ENCODE assay signal across 1 cellular context in genomic region chr5:15695171-15695676, GRCh38.
TF ChIP-seq lines count a peak whose summit lies in the region.

No MANE protein-coding gene starts in this region.

TF ChIP-seq in GM23338, 12 proteins besides CTCF, POLR2A, EP300 and RAD21 (continued from another document):
- TF ChIP-seq, protein P1, sequence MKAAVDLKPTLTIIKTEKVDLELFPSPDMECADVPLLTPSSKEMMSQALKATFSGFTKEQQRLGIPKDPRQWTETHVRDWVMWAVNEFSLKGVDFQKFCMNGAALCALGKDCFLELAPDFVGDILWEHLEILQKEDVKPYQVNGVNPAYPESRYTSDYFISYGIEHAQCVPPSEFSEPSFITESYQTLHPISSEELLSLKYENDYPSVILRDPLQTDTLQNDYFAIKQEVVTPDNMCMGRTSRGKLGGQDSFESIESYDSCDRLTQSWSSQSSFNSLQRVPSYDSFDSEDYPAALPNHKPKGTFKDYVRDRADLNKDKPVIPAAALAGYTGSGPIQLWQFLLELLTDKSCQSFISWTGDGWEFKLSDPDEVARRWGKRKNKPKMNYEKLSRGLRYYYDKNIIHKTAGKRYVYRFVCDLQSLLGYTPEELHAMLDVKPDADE (IDR thresholded peaks at IDR 0.05) = no peak
- no peak for TF ChIP-seq EZH2phosphoT487 (IDR thresholded peaks at IDR 0.05; ENCODE audit: unreplicated experiment)
- no peak for TF ChIP-seq NANOG (IDR thresholded peaks at IDR 0.05; ENCODE audit: borderline replicate concordance)
- TF ChIP-seq, protein P2, sequence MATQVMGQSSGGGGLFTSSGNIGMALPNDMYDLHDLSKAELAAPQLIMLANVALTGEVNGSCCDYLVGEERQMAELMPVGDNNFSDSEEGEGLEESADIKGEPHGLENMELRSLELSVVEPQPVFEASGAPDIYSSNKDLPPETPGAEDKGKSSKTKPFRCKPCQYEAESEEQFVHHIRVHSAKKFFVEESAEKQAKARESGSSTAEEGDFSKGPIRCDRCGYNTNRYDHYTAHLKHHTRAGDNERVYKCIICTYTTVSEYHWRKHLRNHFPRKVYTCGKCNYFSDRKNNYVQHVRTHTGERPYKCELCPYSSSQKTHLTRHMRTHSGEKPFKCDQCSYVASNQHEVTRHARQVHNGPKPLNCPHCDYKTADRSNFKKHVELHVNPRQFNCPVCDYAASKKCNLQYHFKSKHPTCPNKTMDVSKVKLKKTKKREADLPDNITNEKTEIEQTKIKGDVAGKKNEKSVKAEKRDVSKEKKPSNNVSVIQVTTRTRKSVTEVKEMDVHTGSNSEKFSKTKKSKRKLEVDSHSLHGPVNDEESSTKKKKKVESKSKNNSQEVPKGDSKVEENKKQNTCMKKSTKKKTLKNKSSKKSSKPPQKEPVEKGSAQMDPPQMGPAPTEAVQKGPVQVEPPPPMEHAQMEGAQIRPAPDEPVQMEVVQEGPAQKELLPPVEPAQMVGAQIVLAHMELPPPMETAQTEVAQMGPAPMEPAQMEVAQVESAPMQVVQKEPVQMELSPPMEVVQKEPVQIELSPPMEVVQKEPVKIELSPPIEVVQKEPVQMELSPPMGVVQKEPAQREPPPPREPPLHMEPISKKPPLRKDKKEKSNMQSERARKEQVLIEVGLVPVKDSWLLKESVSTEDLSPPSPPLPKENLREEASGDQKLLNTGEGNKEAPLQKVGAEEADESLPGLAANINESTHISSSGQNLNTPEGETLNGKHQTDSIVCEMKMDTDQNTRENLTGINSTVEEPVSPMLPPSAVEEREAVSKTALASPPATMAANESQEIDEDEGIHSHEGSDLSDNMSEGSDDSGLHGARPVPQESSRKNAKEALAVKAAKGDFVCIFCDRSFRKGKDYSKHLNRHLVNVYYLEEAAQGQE (IDR thresholded peaks at IDR 0.05; ENCODE audit: unreplicated experiment) = no peak
